ENCODE assay signal across 20 cellular contexts in the genomic region with DNA sequence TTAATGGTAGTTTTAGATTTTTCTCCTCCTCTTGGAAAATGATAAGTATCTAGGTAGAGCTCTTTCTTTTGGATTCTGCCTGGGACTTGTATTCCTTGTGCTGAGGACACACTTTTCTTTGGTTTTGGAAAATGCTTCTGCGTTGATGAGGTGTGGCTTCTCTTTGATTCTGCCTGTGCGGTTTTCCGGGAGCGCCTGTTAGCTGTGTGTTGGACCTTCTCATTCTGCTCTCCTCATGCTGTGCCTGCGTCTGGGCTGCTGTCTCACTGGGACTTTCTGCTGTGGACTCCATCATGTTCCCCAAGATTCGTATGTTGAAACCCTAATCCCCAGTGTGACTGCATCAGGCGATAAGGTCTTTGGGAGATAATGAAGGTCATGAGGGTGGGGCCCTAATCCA. TPM values are rescaled to one million over a fixed set of nuclear protein-coding genes. Genes with fewer than 3 reads are reported as not detected.
DNase-seq lines count a peak whose midpoint lies in the region; ATAC-seq, FAIRE-seq and TF ChIP-seq lines count a peak whose summit lies in the region.
"Had no signal": no experiment of that assay in that cellular context is flagged by ENCODE, and none has a peak within 500 bp of the region (broad histone marks: within the 10 kb centered on the region; RNA-seq: fewer than 3 reads in every experiment).

No MANE protein-coding gene starts in this region.

- H2BK5ac ChIP-seq in H1 (ENCODE audit: low read depth, low read length): no peak overlapping the region

- no peak overlapping the region for H4K8ac ChIP-seq in H1 (ENCODE audit: extremely low read depth, insufficient read depth, low read length)

- no peak overlapping the region for H3K23ac ChIP-seq in H1 (ENCODE audit: insufficient read length)

- TF ChIP-seq POLR2A in H1 (IDR thresholded peaks at IDR 0.05; ENCODE audit: control extremely low read depth in 1 of 2, low read depth in 2 of 2, low read length in 2 of 2): no peak
- TF ChIP-seq POLR2A in Peyer's patch (IDR thresholded peaks at IDR 0.05): no peak

- H3K27ac ChIP-seq in GM23338 (ENCODE audit: low read depth) (no peak overlapping the region), H1 (ENCODE audit: low read depth, low read length) (no peak overlapping the region), lower lobe of right lung (no peak overlapping the region), Peyer's patch (no peak overlapping the region)
- H3K27ac ChIP-seq: BLaER1 treated with 17β-estradiol and CSF1 and Interleukin-3, amounts not matched to agents 10 nM and 100 nM had no signal

- no peaks in the 10 kb centered on the region for H3F3A ChIP-seq in GM23338 (replicated peaks; ENCODE audit: low read depth)

- no peak for TF ChIP-seq EP300 in H1 (IDR thresholded peaks at IDR 0.05; ENCODE audit: borderline replicate concordance in 1 of 2, low read depth in 2 of 2, low read length in 2 of 2)

- CTCF ChIA-PET in H1 (lab: Charles Lee; ENCODE audit: partially characterized antibody): interaction anchor here (1.3 to 1.4 kb wide), 2 partner anchors 8 to 10 kb away, joined by 3 to 5 read pairs; no protein-coding TSS in a partner anchor

- no peaks in the 10 kb centered on the region for H3K4me1 ChIP-seq in GM23338 (ENCODE audit: insufficient read depth)
- no peaks in the 10 kb centered on the region for H3K4me1 ChIP-seq in adipocyte (ENCODE audit: control insufficient read depth, insufficient read depth, low read length)
- H3K4me1 ChIP-seq in H1 (replicated peaks in 1 of 4; ENCODE audit: control insufficient read depth in 3 of 4, insufficient read depth in 4 of 4, low read length in 3 of 4): no peaks in the 10 kb centered on the region
- H3K4me1 ChIP-seq in lower lobe of right lung: no peaks in the 10 kb centered on the region
- no peaks in the 10 kb centered on the region for H3K4me1 ChIP-seq in Peyer's patch

- no peak overlapping the region for H3K4ac ChIP-seq in H1 (replicated peaks; ENCODE audit: insufficient read length, low read depth, low read length)

- TF ChIP-seq RAD21 in H1 (IDR thresholded peaks at IDR 0.05 in 1 of 2, conservative IDR thresholded peaks at IDR 0.05 in 1 of 2; ENCODE audit: low read depth in 2 of 2, low read length in 2 of 2): no peak

- no peaks in the 10 kb centered on the region for H3K79me1 ChIP-seq in H1 (ENCODE audit: low read depth, low read length)

- POLR2A ChIA-PET in H1 (lab: Charles Lee; ENCODE audit: partially characterized antibody): no interaction called here

- H3K36me3 ChIP-seq in GM23338 (ENCODE audit: insufficient read depth) (no peaks in the 10 kb centered on the region), adipocyte (ENCODE audit: control insufficient read depth, insufficient read depth, low read length, severe bottlenecking) (peaks cover 32% of the 10 kb centered on the region), H1 (ENCODE audit: control insufficient read depth in 2 of 4, insufficient read depth in 4 of 4, low read length in 3 of 4) (peaks cover 0 to 2% (median 0%) of the 10 kb centered on the region in 4 experiments; a peak in 2 of 8 replicates), lower lobe of right lung (peaks cover 42% of the 10 kb centered on the region), Peyer's patch (peaks cover 0 to 54% (median 0%) of the 10 kb centered on the region in 3 donors)

- H2AK5ac ChIP-seq in H1 (ENCODE audit: low read depth, low read length): no peak overlapping the region

- no peak overlapping the region for H2BK12ac ChIP-seq in H1 (ENCODE audit: low read depth, low read length)

- H3K27me3 Mint-ChIP-seq in GM23338 (ENCODE audit: insufficient read depth, low read depth, poor library complexity): peaks cover 4% of the 10 kb centered on the region
- H3K27me3 Mint-ChIP-seq: B cell; CD8-positive, alpha-beta memory T cell had no signal

- H3K9me3 ChIP-seq in adipocyte (ENCODE audit: control insufficient read depth, low read length) (peaks cover 14% of the 10 kb centered on the region), H1 (ENCODE audit: insufficient read depth in 2 of 2, low read depth in 1 of 2, low read length in 1 of 2) (peaks cover 0 to 9% of the 10 kb centered on the region in 2 experiments; a peak in 2 of 4 replicates), lower lobe of right lung (peaks cover 9% of the 10 kb centered on the region), Peyer's patch (peaks cover 0 to 9% (median 0%) of the 10 kb centered on the region in 4 donors)

- DNase-seq in GM23338 (ENCODE audit: low spot score) (no peak), adipocyte (ENCODE audit: low read depth) (no peak), H1 (ENCODE audit: low read depth in 1 of 2, low spot score in 2 of 2) (no peak), lower lobe of right lung (peak; percentile 11), NCI-H1694 treated with DMSO at 0.1 percent for 48 hours (lab: John Stamatoyannopoulos, UW) (no peak), MV-4-11 (lab: John Stamatoyannopoulos, UW) (no peak), Peyer's patch (no peak)
- DNase-seq: COR-L47, DMS 273 treated with DMSO at 0.1 percent for 48 hours, DMS53, DND-41, EL, GOT3, H9 had no signal

- H3K9me2 ChIP-seq in GM23338 (ENCODE audit: insufficient read depth): no peaks in the 10 kb centered on the region; the same call in 1 of the 2 replicates

- no peak overlapping the region for H3K27ac Mint-ChIP-seq in GM23338
- H3K27ac Mint-ChIP-seq: B cell, H9 had no signal

- no peak overlapping the region for H3K4me3 ChIP-seq in GM23338
- peak overlapping the region; percentile 10 for H3K4me3 ChIP-seq in adipocyte (ENCODE audit: low read length)
- H3K4me3 ChIP-seq in H1 (ENCODE audit: extremely low read depth in 1 of 4, insufficient read depth in 2 of 4, low read depth in 3 of 4, low read length in 4 of 4): no peak overlapping the region
- no peak overlapping the region for H3K4me3 ChIP-seq in lower lobe of right lung
- no peak overlapping the region for H3K4me3 ChIP-seq in Peyer's patch
- H3K4me3 ChIP-seq: BLaER1 treated with 17β-estradiol and CSF1 and Interleukin-3, amounts not matched to agents 10 nM and 100 nM; GM12878 had no signal

- no peak for FAIRE-seq in H1 (lab: Jason Lieb, UNC)
- FAIRE-seq: GM12878, GM19239 had no signal

- 91% methylated on average over 7 of the region's 7 CpGs; no CpG with 5 or more reads in 1 of the 2 experiments for WGBS in H1 (ENCODE audit: extremely low coverage in 1 of 2, insufficient coverage in 1 of 2, insufficient read length in 1 of 2, insufficient replicate concordance in 2 of 2, low coverage in 1 of 2, low lambda C conversion rate in 2 of 2, missing lambda C conversion rate in 1 of 2), 2 experiments

- ATAC-seq in GM23338 (no peak), lower lobe of right lung (no peak), GM21515 (IDR thresholded peaks at IDR 0.05; ENCODE audit: unreplicated experiment) (no peak)
- ATAC-seq: GM12878 had no signal

- H3K14ac ChIP-seq in H1 (ENCODE audit: insufficient read length): no peak overlapping the region

- TF ChIP-seq CTCF in GM23338 (conservative IDR thresholded peaks at IDR 0.05; ENCODE audit: low read depth in 2 of 2): no peak
- TF ChIP-seq CTCF in H1 (IDR thresholded peaks at IDR 0.05; ENCODE audit: control extremely low read depth in 1 of 3, insufficient read depth in 1 of 3, low read depth in 1 of 3, low read length in 3 of 3): no peak
- no peak for TF ChIP-seq CTCF in lower lobe of right lung (IDR thresholded peaks at IDR 0.05)
- no peak for TF ChIP-seq CTCF in Peyer's patch (IDR thresholded peaks at IDR 0.05)

- H4K91ac ChIP-seq in H1 (replicated peaks; ENCODE audit: insufficient read length, low read length): no peak overlapping the region

- no peak overlapping the region for H3K9ac ChIP-seq in adipocyte (ENCODE audit: low read length)
- no peak overlapping the region for H3K9ac ChIP-seq in H1 (replicated peaks in 1 of 4; ENCODE audit: extremely low read depth in 1 of 4, low read depth in 3 of 4, low read length in 3 of 4)
- H3K9ac ChIP-seq: BLaER1 treated with 17β-estradiol and CSF1 and Interleukin-3, amounts not matched to agents 10 nM and 100 nM had no signal

- H3K79me2 ChIP-seq in GM23338 (replicated peaks; ENCODE audit: insufficient read depth) (no peaks in the 10 kb centered on the region), H1 (ENCODE audit: control insufficient read depth in 1 of 2, insufficient read depth in 2 of 2, low read length in 2 of 2) (no peaks in the 10 kb centered on the region)

- intact Hi-C loops in lower lobe of right lung (cut with DNase I): no loop called here

- no peak overlapping the region for H3K56ac ChIP-seq in H1 (replicated peaks; ENCODE audit: insufficient read length, low read depth, low read length)

- no peaks in the 10 kb centered on the region for H3K27me3 ChIP-seq in GM23338 (ENCODE audit: insufficient read depth)
- H3K27me3 ChIP-seq in adipocyte (replicated peaks; ENCODE audit: control insufficient read depth, insufficient read depth, low read length): no peaks in the 10 kb centered on the region
- H3K27me3 ChIP-seq in H1 (replicated peaks in 1 of 4; ENCODE audit: control insufficient read depth in 3 of 4, extremely low read depth in 1 of 4, insufficient read depth in 3 of 4, low read length in 3 of 4): no peaks in the 10 kb centered on the region
- no peaks in the 10 kb centered on the region for H3K27me3 ChIP-seq in lower lobe of right lung (ENCODE audit: low read depth)
- no peaks in the 10 kb centered on the region for H3K27me3 ChIP-seq in Peyer's patch
- H3K27me3 ChIP-seq: BLaER1 treated with 17β-estradiol and CSF1 and Interleukin-3, amounts not matched to agents 10 nM and 100 nM had no signal

- H2BK15ac ChIP-seq in H1 (ENCODE audit: low read length): no peak overlapping the region

- no peaks in the 10 kb centered on the region for H3K23me2 ChIP-seq in H1 (ENCODE audit: low read depth, low read length)

- H4K20me1 ChIP-seq in GM23338 (replicated peaks; ENCODE audit: insufficient read depth): no peaks in the 10 kb centered on the region
- peaks cover 0 to 2% of the 10 kb centered on the region in 2 experiments for H4K20me1 ChIP-seq in H1 (replicated peaks in 1 of 2; ENCODE audit: control insufficient read depth in 1 of 2, insufficient read depth in 2 of 2, low read length in 2 of 2)

- H2AFZ ChIP-seq in GM23338 (no peak overlapping the region), H1 (ENCODE audit: low read length) (no peak overlapping the region)

- no peak overlapping the region for H4K5ac ChIP-seq in H1 (ENCODE audit: insufficient read length, low read depth, low read length)

- H3K4me1 Mint-ChIP-seq in GM23338: no peaks in the 10 kb centered on the region
- H3K4me1 Mint-ChIP-seq: B cell, H9 had no signal

- H3K4me3 Mint-ChIP-seq in GM23338: no peak overlapping the region
- H3K4me3 Mint-ChIP-seq: B cell; CD8-positive, alpha-beta memory T cell; H9 had no signal

- no peak overlapping the region for H2BK20ac ChIP-seq in H1 (ENCODE audit: low read length)

- H3K4me2 ChIP-seq in GM23338 (no peak overlapping the region), H1 (ENCODE audit: insufficient read depth in 1 of 2, low read depth in 2 of 2, low read length in 2 of 2) (no peak overlapping the region)
- H3K4me2 ChIP-seq: BLaER1 treated with 17β-estradiol and CSF1 and Interleukin-3, amounts not matched to agents 10 nM and 100 nM had no signal

- peaks cover 18% of the 10 kb centered on the region for H3K9me3 Mint-ChIP-seq in GM23338
- H3K9me3 Mint-ChIP-seq: CD8-positive, alpha-beta memory T cell had no signal

- no peak overlapping the region for H3K18ac ChIP-seq in H1 (ENCODE audit: extremely low read depth, low read length)

- H2BK120ac ChIP-seq in H1 (replicated peaks; ENCODE audit: low read depth, low read length): no peak overlapping the region

- peaks cover 39% of the 10 kb centered on the region for H3K36me3 Mint-ChIP-seq in GM23338 (ENCODE audit: low read depth)

RNA-seq across cellular contexts. Expression of a gene that starts 21.0 kb away (rescaled TPM):
- 28.7 and 30.8 TPM in 2 replicates for total RNA-seq in GM23338 (2014; rRNA removed; shearing (Covaris generic))
- polyA plus RNA-seq in GM23338 (2016; fragmentation: Nextera tagmentation; extraction: Ambion mirVana) (26.3 and 28.5 TPM in 2 replicates), H1 (2011; rRNA removed) (31.1 and 32.4 TPM in 2 replicates)
- 28.4 and 28.5 TPM in 2 replicates for total RNA-seq in H1 (2021; fragmentation: NEBNext Ultra II Directional; extraction: Animal tissue kit (Norgen Biotek cat#: 25700))
- 35.9 TPM for polyA plus RNA-seq in H1 (2011; cell fraction: cytosol; rRNA removed)
- polyA plus RNA-seq in H1 (2011; cell fraction: nucleus; rRNA removed): 31.2 TPM
- 25.9 to 34.1 TPM (median 27.7 TPM) in 4 replicates for polyA plus RNA-seq in H1 (2012, experiment 1 of 2)
- polyA plus RNA-seq in H1 (2012, experiment 2 of 2): 7.2 TPM
- polyA plus RNA-seq in H1 (2013, experiment 1 of 2): 21.3 TPM
- 22.1 TPM for polyA plus RNA-seq in H1 (2013, experiment 2 of 2)
- polyA minus RNA-seq in H1 (2011; rRNA and poly(A)+ RNA removed): 21.0 and 24.5 TPM in 2 replicates
- 16.9 TPM for polyA minus RNA-seq in H1 (2011; cell fraction: cytosol; rRNA and poly(A)+ RNA removed)
- 11.5 TPM for polyA minus RNA-seq in H1 (2011; cell fraction: nucleus; rRNA and poly(A)+ RNA removed)
- total RNA-seq in lower lobe of right lung (19.8 TPM), Peyer's patch (10 to 100 TPM; 20.1 to 37.1 (median 31.4) TPM)

RNA-seq across cellular contexts. Expression of a gene that starts 21.8 kb away (rescaled TPM):
- total RNA-seq in GM23338 (2014; rRNA removed; shearing (Covaris generic)): 12.6 and 18.1 TPM in 2 replicates
- 4.4 and 6.5 TPM in 2 replicates for polyA plus RNA-seq in GM23338 (2016; fragmentation: Nextera tagmentation; extraction: Ambion mirVana)
- total RNA-seq in H1 (2021; fragmentation: NEBNext Ultra II Directional; extraction: Animal tissue kit (Norgen Biotek cat#: 25700)): 9.2 and 11.9 TPM in 2 replicates
- 6.5 and 8.6 TPM in 2 replicates for polyA plus RNA-seq in H1 (2011; rRNA removed)
- polyA plus RNA-seq in H1 (2011; cell fraction: cytosol; rRNA removed): 9.6 TPM
- 10.0 TPM for polyA plus RNA-seq in H1 (2011; cell fraction: nucleus; rRNA removed)
- polyA plus RNA-seq in H1 (2012, experiment 1 of 2): 6.5 to 7.8 TPM (median 6.9 TPM) in 4 replicates
- 6.0 TPM for polyA plus RNA-seq in H1 (2012, experiment 2 of 2)
- polyA plus RNA-seq in H1 (2013, experiment 1 of 2): 8.7 TPM
- 9.0 TPM for polyA plus RNA-seq in H1 (2013, experiment 2 of 2)
- polyA minus RNA-seq in H1 (2011; rRNA and poly(A)+ RNA removed): 3.8 and 4.8 TPM in 2 replicates
- polyA minus RNA-seq in H1 (2011; cell fraction: cytosol; rRNA and poly(A)+ RNA removed): 4.9 TPM
- polyA minus RNA-seq in H1 (2011; cell fraction: nucleus; rRNA and poly(A)+ RNA removed): 2.1 TPM
- total RNA-seq in lower lobe of right lung: 10.6 TPM
- total RNA-seq in Peyer's patch: 10 to 100 TPM in 3 of 4 donors, 1 to 10 TPM in 1; 6.8 to 22.8 (median 13.7) TPM

RNA-seq across cellular contexts. Expression of a gene that starts 22.1 kb away (rescaled TPM):
- 17.7 and 32.2 TPM in 2 replicates for total RNA-seq in GM23338 (2014; rRNA removed; shearing (Covaris generic))
- polyA plus RNA-seq in GM23338 (2016; fragmentation: Nextera tagmentation; extraction: Ambion mirVana) (20.5 and 21.1 TPM in 2 replicates), H1 (2011; rRNA removed) (8.0 and 15.5 TPM in 2 replicates)
- total RNA-seq in H1 (2021; fragmentation: NEBNext Ultra II Directional; extraction: Animal tissue kit (Norgen Biotek cat#: 25700)): 38.0 and 43.9 TPM in 2 replicates
- polyA plus RNA-seq in H1 (2011; cell fraction: cytosol; rRNA removed): 10.7 TPM
- polyA plus RNA-seq in H1 (2011; cell fraction: nucleus; rRNA removed): 28.7 TPM
- 15.8 to 22.7 TPM (median 18.7 TPM) in 4 replicates for polyA plus RNA-seq in H1 (2012, experiment 1 of 2)
- 5.6 TPM for polyA plus RNA-seq in H1 (2012, experiment 2 of 2)
- polyA plus RNA-seq in H1 (2013, experiment 1 of 2): 11.7 TPM
- polyA plus RNA-seq in H1 (2013, experiment 2 of 2): 10.7 TPM
- 26.5 and 34.4 TPM in 2 replicates for polyA minus RNA-seq in H1 (2011; rRNA and poly(A)+ RNA removed)
- 18.4 TPM for polyA minus RNA-seq in H1 (2011; cell fraction: cytosol; rRNA and poly(A)+ RNA removed)
- 11.7 TPM for polyA minus RNA-seq in H1 (2011; cell fraction: nucleus; rRNA and poly(A)+ RNA removed)
- total RNA-seq in lower lobe of right lung (53.9 TPM), Peyer's patch (10 to 100 TPM; 42.9 to 64.5 (median 54.7) TPM)
